ENCODE assay signal across 14 cellular contexts in the genomic region with DNA sequence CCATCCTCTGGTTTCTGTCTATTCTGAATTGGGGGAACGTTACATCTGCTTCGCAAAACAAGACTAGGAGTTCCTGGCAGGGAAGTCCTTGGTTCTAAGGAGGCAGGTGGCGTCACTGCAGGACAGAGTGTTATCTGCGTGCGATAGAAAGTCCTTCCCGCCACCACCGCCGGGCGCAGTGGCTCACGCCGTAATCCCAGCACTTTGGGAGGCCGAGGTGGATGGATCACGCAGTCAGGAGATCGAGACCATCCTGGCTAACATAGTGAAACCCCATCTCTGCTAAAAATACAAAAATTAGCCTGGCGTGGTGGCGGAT. TPM values are rescaled to one million over a fixed set of nuclear protein-coding genes. Genes with fewer than 3 reads are reported as not detected.
DNase-seq lines count a peak whose midpoint lies in the region; ATAC-seq and TF ChIP-seq lines count a peak whose summit lies in the region.
"Not testable (repeated sequence)": the region's sequence is repeated elsewhere in the genome, so short reads cannot be mapped to it uniquely, and the experiment has no call there.
"Had no signal": no experiment of that assay in that cellular context is flagged by ENCODE, and none has a peak within 500 bp of the region (broad histone marks: within the 10 kb centered on the region; RNA-seq: fewer than 3 reads in every experiment).

No MANE protein-coding gene starts in this region.

- H3K36me3 ChIP-seq in smooth muscle cell (ENCODE audit: low read depth); upper lobe of right lung: not testable (repeated sequence)

- H3K9me3 ChIP-seq in smooth muscle cell (replicated peaks; ENCODE audit: low read depth); upper lobe of right lung: not testable (repeated sequence)

- H3K4me1 Mint-ChIP-seq in activated CD8-positive, alpha-beta memory T cell treated with anti-CD3 and anti-CD28 coated beads, Interleukin-2, amount 10 ng/mL, durations not matched to agents 7 days and 5 days; chondrocyte (ENCODE audit: low read depth); natural killer cell: not testable (repeated sequence)

- not testable (repeated sequence) for H3K9me3 Mint-ChIP-seq in activated CD8-positive, alpha-beta memory T cell treated with anti-CD3 and anti-CD28 coated beads, Interleukin-2, amount 10 ng/mL, durations not matched to agents 7 days and 5 days (ENCODE audit: low read depth); chondrocyte (ENCODE audit: low read depth); natural killer cell

- intact Hi-C loops in cardiac septum (cut with DNase I); natural killer cell (cut with micrococcal nuclease); upper lobe of right lung (cut with DNase I): not testable (repeated sequence)

- not testable (repeated sequence) for H3K9ac ChIP-seq in smooth muscle cell (ENCODE audit: low read depth)

- not testable (repeated sequence) for H3K36me3 Mint-ChIP-seq in activated CD8-positive, alpha-beta memory T cell treated with anti-CD3 and anti-CD28 coated beads, Interleukin-2, amount 10 ng/mL, durations not matched to agents 7 days and 5 days; chondrocyte (ENCODE audit: low read depth); natural killer cell

- H3K27me3 Mint-ChIP-seq in activated CD8-positive, alpha-beta memory T cell treated with anti-CD3 and anti-CD28 coated beads, Interleukin-2, amount 10 ng/mL, durations not matched to agents 7 days and 5 days; natural killer cell (ENCODE audit: low read depth in 2 of 2): not testable (repeated sequence)
- H3K27me3 Mint-ChIP-seq in chondrocyte (ENCODE audit: low read depth), result peaks cover 33% of the 10 kb centered on the region

- H3F3A ChIP-seq in smooth muscle cell (ENCODE audit: low read depth), result not testable (repeated sequence)

- peak overlapping the region; percentile 43 for H2AFZ ChIP-seq in smooth muscle cell (ENCODE audit: low read depth)

- ATAC-seq in activated CD8-positive, alpha-beta memory T cell treated with anti-CD3 and anti-CD28 coated beads, Interleukin-2, amount 10 ng/mL, durations not matched to agents 7 days and 5 days; natural killer cell; upper lobe of right lung: not testable (repeated sequence)

- not testable (repeated sequence) for TF ChIP-seq CTCF in AG10803 (conservative IDR thresholded peaks at IDR 0.05; ENCODE audit: low read length); HFF-Myc (IDR thresholded peaks at IDR 0.05; ENCODE audit: low read depth, low read length, missing control alignments); chondrocyte (IDR thresholded peaks at IDR 0.05); natural killer cell (IDR thresholded peaks at IDR 0.05); smooth muscle cell (IDR thresholded peaks at IDR 0.05; ENCODE audit: borderline replicate concordance, insufficient read depth, poor library complexity, severe bottlenecking); upper lobe of right lung (IDR thresholded peaks at IDR 0.05)

- CTCF ChIA-PET in activated CD8-positive, alpha-beta memory T cell treated with anti-CD3 and anti-CD28 coated beads, Interleukin-2, amount 10 ng/mL, durations not matched to agents 7 days and 5 days (lab: Charles Lee), result not testable (repeated sequence)

- H3K4me1 ChIP-seq in smooth muscle cell (ENCODE audit: low read depth); upper lobe of right lung: not testable (repeated sequence)

- 85% methylated on average over 16 of the region's 16 CpGs for WGBS in smooth muscle cell (ENCODE audit: low lambda C conversion rate)

- not testable (repeated sequence) for H3K79me2 ChIP-seq in smooth muscle cell (ENCODE audit: low read depth)

- not testable (repeated sequence) for H3K27ac Mint-ChIP-seq in activated CD8-positive, alpha-beta memory T cell treated with anti-CD3 and anti-CD28 coated beads, Interleukin-2, amount 10 ng/mL, durations not matched to agents 7 days and 5 days; chondrocyte (ENCODE audit: unreplicated experiment); natural killer cell

- peak overlapping the region; percentile 20; the same call in 1 of the 2 replicates for H3K4me3 ChIP-seq in AG10803 (ENCODE audit: low read length)
- H3K4me3 ChIP-seq in HFF-Myc (replicated peaks; ENCODE audit: low read depth, low read length), result peak overlapping the region; percentile 29
- not testable (repeated sequence) for H3K4me3 ChIP-seq in smooth muscle cell, upper lobe of right lung

- not testable (repeated sequence) for H3K4me2 ChIP-seq in smooth muscle cell

- H3K4me3 Mint-ChIP-seq in activated CD8-positive, alpha-beta memory T cell treated with anti-CD3 and anti-CD28 coated beads, Interleukin-2, amount 10 ng/mL, durations not matched to agents 7 days and 5 days; chondrocyte (ENCODE audit: unreplicated experiment); natural killer cell: not testable (repeated sequence)

- H4K20me1 ChIP-seq in smooth muscle cell (ENCODE audit: low read depth), result not testable (repeated sequence)

- not testable (repeated sequence) for DNase-seq in AG10803 (ENCODE audit: low read depth); HFF-Myc (ENCODE audit: extremely low read depth, low read depth); smooth muscle cell (lab: John Stamatoyannopoulos, UW; ENCODE audit: unreplicated experiment)
- DNase-seq in activated CD8-positive, alpha-beta memory T cell treated with anti-CD3 and anti-CD28 coated beads, Interleukin-2, amount 10 ng/mL, durations not matched to agents 7 days and 5 days, result peak; percentile 11
- DNase-seq in chondrocyte (ENCODE audit: low spot score) (peak; percentile 38), cardiac septum (ENCODE audit: low spot score) (peak; percentile 43), natural killer cell (peak; percentile 4), upper lobe of right lung (peak; percentile 11)

- H3K27ac ChIP-seq in smooth muscle cell (ENCODE audit: low read depth); upper lobe of right lung: not testable (repeated sequence)

- H3K27me3 ChIP-seq in smooth muscle cell (ENCODE audit: low read depth); upper lobe of right lung: not testable (repeated sequence)

RNA-seq across cellular contexts. Expression of a gene that starts 22.0 kb away (rescaled TPM):
- total RNA-seq in activated CD8-positive, alpha-beta memory T cell treated with anti-CD3 and anti-CD28 coated beads, Interleukin-2, amount 10 ng/mL, durations not matched to agents 7 days and 5 days, result not detected
- not detected in 3 replicates for total RNA-seq in chondrocyte
- total RNA-seq in cardiac septum, result not detected
- not detected for total RNA-seq in natural killer cell
- total RNA-seq in smooth muscle cell, result not detected in 2 replicates
- not detected in 2 replicates for polyA plus RNA-seq in smooth muscle cell
- total RNA-seq in upper lobe of right lung, result not detected
- total RNA-seq: A172; CD4-positive, alpha-beta T cell; H4; MCF 10A; Right ventricle myocardium inferior; SJSA1 had no signal

RNA-seq across cellular contexts. Expression of a gene that starts 41.1 kb away (rescaled TPM):
- under 1 TPM; 0.23 to 0.32 TPM for total RNA-seq in activated CD8-positive, alpha-beta memory T cell treated with anti-CD3 and anti-CD28 coated beads, Interleukin-2, amount 10 ng/mL, durations not matched to agents 7 days and 5 days
- total RNA-seq in chondrocyte, result not detected in 3 replicates
- total RNA-seq in cardiac septum, result 3.1 TPM
- under 1 TPM in 1 of 3 donors, not detected in 2; 0.61 TPM for total RNA-seq in natural killer cell
- 18.1 and 24.9 TPM in 2 replicates for total RNA-seq in smooth muscle cell
- 24.0 and 30.8 TPM in 2 replicates for polyA plus RNA-seq in smooth muscle cell
- 1.5 TPM for total RNA-seq in upper lobe of right lung
- total RNA-seq: H4, MCF 10A, SJSA1 had no signal
